Comparison of ENCODE assay signal across 1 cellular context in genomic region chrX:118740276-118740889, GRCh38.
TF ChIP-seq lines count a peak whose summit lies in the region.

No MANE protein-coding gene starts in this region.

TF ChIP-seq in HEK293, 187 proteins besides CTCF, POLR2A, EP300 and RAD21 (continued from another document):
- TF ChIP-seq ZNF600 (tag by site-specific recombination; IDR thresholded peaks at IDR 0.05) (no peak; the same call in 1 of the 2 replicates), PRDM10 (tag by site-specific recombination; IDR thresholded peaks at IDR 0.05) (peak; percentile 57), ZNF354C (tag by site-specific recombination; IDR thresholded peaks at IDR 0.05; ENCODE audit: borderline replicate concordance, low read depth) (no peak), SCRT2 (tag by site-specific recombination; IDR thresholded peaks at IDR 0.05) (peak; percentile 92), SCRT1 (tag by site-specific recombination; IDR thresholded peaks at IDR 0.05; ENCODE audit: borderline replicate concordance) (peak; percentile 74; the same call in 1 of the 2 replicates), GLIS1 (tag by site-specific recombination; IDR thresholded peaks at IDR 0.05) (peak; percentile 26; the same call in 1 of the 2 replicates), ZNF645 (tag by site-specific recombination; IDR thresholded peaks at IDR 0.05) (no peak), ZNF664 (tag by site-specific recombination; IDR thresholded peaks at IDR 0.05) (peak; percentile 34; the same call in 1 of the 2 replicates)
